In genomic region chr4:75547647-75548387, GRCh38 we compare ENCODE assay signal across 11 cellular contexts. TPM values are rescaled to one million over a fixed set of nuclear protein-coding genes. Genes with fewer than 3 reads are reported as not detected.
DNase-seq lines count a peak whose midpoint lies in the region; ATAC-seq, FAIRE-seq and TF ChIP-seq lines count a peak whose summit lies in the region.
"Had no signal": no experiment of that assay in that cellular context is flagged by ENCODE, and none has a peak within 500 bp of the region (broad histone marks: within the 10 kb centered on the region; RNA-seq: fewer than 3 reads in every experiment).

No MANE protein-coding gene starts in this region.

- H3K36me3 ChIP-seq in heart left ventricle = peaks cover 0 to 23% (median 13%) of the 10 kb centered on the region in 9 donors
- no peaks in the 10 kb centered on the region for H3K36me3 ChIP-seq in testis (ENCODE audit: low read depth, missing control alignments)

- H3K27ac ChIP-seq in heart left ventricle (no peak overlapping the region), testis (no peak overlapping the region)
- H3K27ac ChIP-seq: A549, suprapubic skin had no signal

- H3K27me3 ChIP-seq in heart left ventricle (no peaks in the 10 kb centered on the region), testis (no peaks in the 10 kb centered on the region)
- H3K27me3 ChIP-seq: suprapubic skin had no signal

- no peak for TF ChIP-seq POLR2A in heart left ventricle (IDR thresholded peaks at IDR 0.05)
- no peak for TF ChIP-seq POLR2A in testis (IDR thresholded peaks at IDR 0.05)
- no peak for TF ChIP-seq POLR2A in H54 (IDR thresholded peaks at IDR 0.05; ENCODE audit: low read depth, low read length)

- ATAC-seq in heart left ventricle (peak in 2 of 4 donors; percentile 24 to 43), GM19463 (IDR thresholded peaks at IDR 0.05; ENCODE audit: unreplicated experiment) (no peak)

- no peak for FAIRE-seq in H54 (lab: Jason Lieb, UNC)
- FAIRE-seq: A549 had no signal

- WGBS in heart left ventricle, 4 donors = 63 to 70% (median 66%) methylated on average over 15 of the region's 15 CpGs
- 64 to 68% methylated on average over 15 of the region's 15 CpGs for WGBS in testis, 2 donors

- H3K4me1 ChIP-seq in heart left ventricle = no peaks in the 10 kb centered on the region
- H3K4me1 ChIP-seq in testis = no peaks in the 10 kb centered on the region
- H3K4me1 ChIP-seq: suprapubic skin had no signal

- DNase-seq in NCI-H2029 (lab: John Stamatoyannopoulos, UW) = peak; percentile 6
- no peak for DNase-seq in NCI-H2029 treated with DMSO at 0.1 percent for 48 hours (lab: John Stamatoyannopoulos, UW)
- peak; percentile 45 for DNase-seq in RPMI7951 (ENCODE audit: low read depth)
- DNase-seq in heart left ventricle = peak; percentile 18 to 70 (median 31)
- peak; percentile 28 for DNase-seq in testis
- DNase-seq in H54 (ENCODE audit: insufficient read length, low spot score) = no peak
- DNase-seq in T-helper 9 cell = no peak
- DNase-seq: stimulated activated CD4-positive, alpha-beta T cell treated with anti-CD3 and anti-CD28 coated beads, Interleukin-4, amount 100 ng/mL, for 4 hours had no signal

- intact Hi-C loops in heart left ventricle (cut with DNase I) = no loop called here
- intact Hi-C loops in testis (cut with DNase I; ENCODE audit: low total_unique reads) = no loop called here

- TF ChIP-seq CTCF in heart left ventricle (IDR thresholded peaks at IDR 0.05) (no peak), testis (IDR thresholded peaks at IDR 0.05) (no peak)

- no peak overlapping the region for H3K4me3 ChIP-seq in heart left ventricle
- H3K4me3 ChIP-seq in testis = no peak overlapping the region
- H3K4me3 ChIP-seq: A549, suprapubic skin had no signal

- H3K9me3 ChIP-seq in heart left ventricle (no peaks in the 10 kb centered on the region), testis (no peaks in the 10 kb centered on the region)
- H3K9me3 ChIP-seq: A549, suprapubic skin had no signal

RNA-seq across cellular contexts. Expression of gene ODAPH, which starts 8.0 kb away (rescaled TPM):
- total RNA-seq in RPMI7951 (2014; rRNA removed; shearing (Covaris generic)) = not detected in 2 replicates
- total RNA-seq in heart left ventricle = not detected
- not detected for polyA plus RNA-seq in heart left ventricle
- not detected for total RNA-seq in testis
- polyA plus RNA-seq in testis (ENCODE audit: insufficient read depth, low read depth, low replicate concordance) = not detected

RNA-seq across cellular contexts. Expression of gene THAP6, which starts 33.5 kb away (rescaled TPM):
- total RNA-seq in RPMI7951 (2014; rRNA removed; shearing (Covaris generic)) = 11.2 and 13.8 TPM in 2 replicates
- total RNA-seq in heart left ventricle (10 to 100 TPM; 10.9 to 22.6 (median 16.3) TPM), testis (10 to 100 TPM; 30.2 to 44.0 TPM)
- polyA plus RNA-seq in heart left ventricle (1 to 10 TPM; 6.5 TPM), testis (ENCODE audit: insufficient read depth, low read depth, low replicate concordance) (35.1 TPM)

RNA-seq across cellular contexts. Expression of gene RCHY1, which starts 33.6 kb away (rescaled TPM):
- 16.6 and 20.5 TPM in 2 replicates for total RNA-seq in RPMI7951 (2014; rRNA removed; shearing (Covaris generic))
- total RNA-seq in heart left ventricle (10 to 100 TPM; 24.1 to 54.1 (median 41.9) TPM), testis (10 to 100 TPM; 35.5 to 44.5 TPM)
- polyA plus RNA-seq in heart left ventricle (10 to 100 TPM; 17.7 to 35.1 TPM), testis (ENCODE audit: insufficient read depth, low read depth, low replicate concordance) (49.5 TPM)

Comparison
In these comparisons a context has a peak if more than half of its experiments do, and no peak if none do; other contexts are left out.
1. DNase-seq: peak in NCI-H2029 (single experiment), RPMI7951 (single experiment), heart left ventricle (5 of 5) and testis (single experiment); none in NCI-H2029 treated with DMSO at 0.1 percent for 48 hours (single experiment), H54 (single experiment) and T-helper 9 cell (single experiment).